ENCODE assay signal across 9 cellular contexts in genomic region chr3:187102073-187102634, GRCh38. TPM values are rescaled to one million over a fixed set of nuclear protein-coding genes. Genes with fewer than 3 reads are reported as not detected.
DNase-seq lines count a peak whose midpoint lies in the region; ATAC-seq, FAIRE-seq and TF ChIP-seq lines count a peak whose summit lies in the region.
"Had no signal": no experiment of that assay in that cellular context is flagged by ENCODE, and none has a peak within 500 bp of the region (broad histone marks: within the 10 kb centered on the region; RNA-seq: fewer than 3 reads in every experiment).

No MANE protein-coding gene starts in this region.

- TF ChIP-seq CTCF in DOHH2 (IDR thresholded peaks at IDR 0.05; ENCODE audit: low read depth, low read length, poor library complexity, severe bottlenecking) (no peak), WI38 (IDR thresholded peaks at IDR 0.05; ENCODE audit: low read depth, low read length) (no peak), fibroblast of the aortic adventitia (IDR thresholded peaks at IDR 0.05; ENCODE audit: insufficient read depth, low read length) (no peak), smooth muscle cell (IDR thresholded peaks at IDR 0.05; ENCODE audit: borderline replicate concordance, insufficient read depth, poor library complexity, severe bottlenecking) (no peak)

- no peaks in the 10 kb centered on the region for H3K79me2 ChIP-seq in DOHH2 (ENCODE audit: control insufficient read depth, low read length)
- H3K79me2 ChIP-seq in smooth muscle cell (ENCODE audit: low read depth): no peaks in the 10 kb centered on the region

- H3K36me3 ChIP-seq in DOHH2 (ENCODE audit: control insufficient read depth, low read length) (no peaks in the 10 kb centered on the region), smooth muscle cell (ENCODE audit: low read depth) (no peaks in the 10 kb centered on the region)

- H3K27me3 ChIP-seq in DOHH2 (ENCODE audit: control insufficient read depth, low read length) (no peaks in the 10 kb centered on the region), smooth muscle cell (ENCODE audit: low read depth) (no peaks in the 10 kb centered on the region)

- H3K4me1 ChIP-seq in DOHH2 (ENCODE audit: control insufficient read depth, low read length) (peaks cover 27% of the 10 kb centered on the region), smooth muscle cell (ENCODE audit: low read depth) (no peaks in the 10 kb centered on the region)

- H3K9ac ChIP-seq in smooth muscle cell (ENCODE audit: low read depth): no peak overlapping the region

- H3K4me3 ChIP-seq in DOHH2 (ENCODE audit: low read length): 0 out of 2 replicates have a peak overlapping the region, but pooled peaks have one; percentile 21
- peak overlapping the region; percentile 45 for H3K4me3 ChIP-seq in WI38 (ENCODE audit: low read depth, low read length)
- peak overlapping the region; percentile 57 for H3K4me3 ChIP-seq in fibroblast of the aortic adventitia (ENCODE audit: low read depth, low read length)
- peak overlapping the region; percentile 24 for H3K4me3 ChIP-seq in smooth muscle cell

- TF ChIP-seq POLR2A in GM12891 (IDR thresholded peaks at IDR 0.05; ENCODE audit: low read depth, low read length): no peak

- H2AFZ ChIP-seq in smooth muscle cell (ENCODE audit: low read depth): no peak overlapping the region

- no peaks in the 10 kb centered on the region for H3K9me2 ChIP-seq in DOHH2 (replicated peaks; ENCODE audit: control insufficient read depth, low read length)

- ATAC-seq in HG03095 (IDR thresholded peaks at IDR 0.05; ENCODE audit: unreplicated experiment): no peak

- FAIRE-seq in GM12891 (lab: Jason Lieb, UNC): no peak

- H4K20me1 ChIP-seq in DOHH2 (ENCODE audit: control insufficient read depth, insufficient read depth, low read depth, low read length) (no peaks in the 10 kb centered on the region), smooth muscle cell (ENCODE audit: low read depth) (no peaks in the 10 kb centered on the region)

- H3F3A ChIP-seq in DOHH2 (ENCODE audit: control insufficient read depth, insufficient read depth): no peaks in the 10 kb centered on the region
- no peaks in the 10 kb centered on the region for H3F3A ChIP-seq in smooth muscle cell (ENCODE audit: low read depth)

- H3K9me3 ChIP-seq in DOHH2 (ENCODE audit: control insufficient read depth, insufficient read depth, low read length): 0 out of 2 replicates have a peak, but pooled peaks cover 5% of the 10 kb centered on the region
- no peaks in the 10 kb centered on the region for H3K9me3 ChIP-seq in smooth muscle cell (replicated peaks; ENCODE audit: low read depth)

- no peak overlapping the region for H3K27ac ChIP-seq in DOHH2 (ENCODE audit: low read depth, low read length)
- H3K27ac ChIP-seq in smooth muscle cell (ENCODE audit: low read depth): peak overlapping the region; percentile 38

- H3K4me2 ChIP-seq in DOHH2 (ENCODE audit: low read length): peak overlapping the region; percentile 41
- H3K4me2 ChIP-seq in smooth muscle cell: peak overlapping the region; percentile 70

- no peak for DNase-seq in fibroblast of the aortic adventitia (ENCODE audit: low read depth)
- no peak for DNase-seq in smooth muscle cell (lab: John Stamatoyannopoulos, UW; ENCODE audit: unreplicated experiment)
- DNase-seq in GM12891 (ENCODE audit: insufficient read length, low spot score): no peak
- no peak for DNase-seq in COLO829 (ENCODE audit: low spot score)
- no peak for DNase-seq in HPDE6-E6E7 (ENCODE audit: extremely low spot score)
- DNase-seq: NCI-H524 treated with DMSO at 0.1 percent for 48 hours had no signal

- WGBS in smooth muscle cell (ENCODE audit: low lambda C conversion rate): 100% methylated on average over 1 of the region's 1 CpG

TF ChIP-seq in GM12891, 5 proteins besides CTCF, POLR2A, EP300 and RAD21:
- TF ChIP-seq TAF1 (IDR thresholded peaks at IDR 0.05; ENCODE audit: low read depth, low read length) (no peak), POLR2AphosphoS5 (IDR thresholded peaks at IDR 0.05; ENCODE audit: low read depth, low read length) (no peak), SPI1 (IDR thresholded peaks at IDR 0.05; ENCODE audit: low read depth, low read length) (no peak), POU2F2 (IDR thresholded peaks at IDR 0.05; ENCODE audit: low read depth, low read length) (no peak), PAX5 (IDR thresholded peaks at IDR 0.05; ENCODE audit: insufficient read depth, low read length, severe bottlenecking) (no peak)

RNA-seq across cellular contexts. Expression of gene RPL39L, which starts 37.1 kb away (rescaled TPM):
- 2.8 and 33.8 TPM in 2 replicates for total RNA-seq in fibroblast of the aortic adventitia (ENCODE audit: low replicate concordance)
- total RNA-seq in smooth muscle cell: 31.6 and 44.2 TPM in 2 replicates
- polyA plus RNA-seq in smooth muscle cell: 35.1 and 40.3 TPM in 2 replicates
- polyA plus RNA-seq in GM12891 (2012; ENCODE audit: low read depth, missing spikeins): 18.9 TPM
